25 cellular contexts compared by ENCODE assay signal in the genomic region with DNA sequence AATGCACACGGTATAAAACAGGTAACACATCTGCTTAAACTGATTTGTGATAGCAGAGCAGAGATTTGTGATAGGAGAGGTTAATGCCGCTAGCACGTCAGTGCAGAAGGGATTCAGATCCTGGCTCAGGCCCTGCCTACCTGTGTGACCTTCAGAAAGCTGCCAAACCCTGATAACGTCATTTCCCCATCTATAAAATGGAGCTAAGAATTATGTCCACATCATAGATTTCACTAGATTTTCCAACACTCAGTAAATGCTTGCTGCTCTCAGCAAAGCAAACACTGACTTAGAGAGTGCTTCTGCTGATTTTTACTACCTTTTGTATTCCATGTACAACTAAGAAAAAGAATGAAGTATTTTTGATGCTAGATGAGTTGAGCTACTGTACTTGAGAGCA.
"Had no signal": no experiment of that assay in that cellular context is flagged by ENCODE, and none has a peak within 500 bp of the region (broad histone marks: within the 10 kb centered on the region; RNA-seq: fewer than 3 reads in every experiment).

No MANE protein-coding gene starts in this region.

- ATAC-seq: activated naive CD8-positive, alpha-beta T cell treated with anti-CD3 and anti-CD28 coated beads, Interleukin-2, amount 50 U/mL, for 24 hours; activated T-helper 17 cell treated with anti-CD3 and anti-CD28 coated beads, Interleukin-2, amount 50 U/mL, for 72 hours; left cardiac atrium; natural killer cell; right cardiac atrium had no signal

- DNase-seq: activated CD4-positive, alpha-beta T cell treated with anti-CD3 and anti-CD28 coated beads for 48 hours; activated CD4-positive, alpha-beta T cell treated with anti-CD3 and anti-CD28 coated beads, Interleukin-2, amount 50 U/mL, for 48 hours; activated CD8-positive, alpha-beta memory T cell treated with anti-CD3 and anti-CD28 coated beads, Interleukin-2, amount 50 U/mL, for 48 hours; activated gamma-delta T cell treated with Interleukin-2 at 50 U/mL for 16 hours; activated naive CD4-positive, alpha-beta T cell treated with anti-CD3 and anti-CD28 coated beads, Interleukin-2, amount 50 U/mL, for 16 hours; activated naive CD8-positive, alpha-beta T cell treated with anti-CD3 and anti-CD28 coated beads, Interleukin-2, amount 50 U/mL, for 24 hours; activated T-cell treated with anti-CD3 and anti-CD28 coated beads, Interleukin-2, amount 50 U/mL, for 24 hours; amygdala; dermis blood vessel endothelial cell; effector CD4-positive, alpha-beta T cell; left cardiac atrium; midbrain; natural killer cell; posterior cingulate gyrus; right cardiac atrium; spleen; stimulated activated naive CD4-positive, alpha-beta T cell; T-helper 1 cell had no signal

- H3K27ac ChIP-seq: epithelial cell of prostate, spleen, suprapubic skin, tibial nerve had no signal

- H3K4me1 ChIP-seq: suprapubic skin had no signal

- FAIRE-seq: bronchial epithelial cell, frontal cortex, keratinocyte had no signal

- H3K9me3 ChIP-seq: spleen, suprapubic skin, tibial nerve had no signal

- H3K4me3 ChIP-seq: spleen, suprapubic skin, tibial nerve had no signal

- H3K27me3 ChIP-seq: spleen, suprapubic skin, tibial nerve had no signal
